16 cellular contexts compared by ENCODE assay signal in the genomic region with DNA sequence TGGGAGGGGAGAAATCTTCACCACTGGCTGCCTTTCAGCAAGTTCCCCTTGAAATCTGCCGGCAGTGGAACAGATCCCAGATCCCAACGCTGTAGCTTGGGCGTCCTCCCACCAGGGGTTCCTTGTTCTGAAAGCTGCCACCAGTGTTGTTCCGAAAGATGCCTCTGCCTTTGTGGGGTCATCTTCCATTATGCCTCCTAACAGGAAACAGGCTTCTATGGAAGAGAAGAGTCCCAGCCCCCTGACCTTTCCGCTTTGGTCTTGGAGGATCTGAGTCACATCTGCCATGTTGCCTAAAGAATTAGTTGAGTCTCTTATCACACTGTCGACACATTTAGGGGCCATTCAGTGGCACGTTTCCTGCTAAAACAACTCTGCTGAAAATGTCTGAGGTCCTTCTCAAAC. TPM values are rescaled to one million over a fixed set of nuclear protein-coding genes. Genes with fewer than 3 reads are reported as not detected.
"Had no signal": no experiment of that assay in that cellular context is flagged by ENCODE, and none has a peak within 500 bp of the region (broad histone marks: within the 10 kb centered on the region; RNA-seq: fewer than 3 reads in every experiment).

No MANE protein-coding gene starts in this region.

- H3K27ac ChIP-seq: brain microvascular endothelial cell, gastroesophageal sphincter, psoas muscle, right lobe of liver, SJCRH30, thyroid gland, VCaP had no signal

- H3K4me1 ChIP-seq: psoas muscle, thyroid gland had no signal

- H3K27ac Mint-ChIP-seq: activated naive CD8-positive, alpha-beta T cell treated with anti-CD3 and anti-CD28 coated beads, Interleukin-2, amount 10 ng/mL, durations not matched to agents 7 days and 5 days; activated T-helper 1 cell treated with anti-CD3 and anti-CD28 coated beads, Interleukin-12 subunit alpha, Interleukin-12 subunit beta, Interleukin-2, Interleukin-4 antibody, amounts not matched to agents 30 ng/mL and 10 ng/mL and 1 ng/mL, durations not matched to agents 14 hours and 24 hours and 36 hours; dendritic cell treated with granulocyte-macrophage colony-stimulating factor and Interleukin-4, amounts not matched to agents 40 ng/mL and 50 ng/mL, for 4 days; natural killer cell had no signal

- H3K27me3 ChIP-seq: brain microvascular endothelial cell, gastroesophageal sphincter, right lobe of liver, thyroid gland had no signal

- H3K9me3 ChIP-seq: gastroesophageal sphincter, psoas muscle, right lobe of liver, SJCRH30, thyroid gland had no signal

- H3K36me3 ChIP-seq: SJCRH30 had no signal

- ATAC-seq: gastroesophageal sphincter, left lobe of liver, natural killer cell, psoas muscle, right lobe of liver had no signal

- DNase-seq: activated CD8-positive, alpha-beta memory T cell treated with anti-CD3 and anti-CD28 coated beads for 24 hours; activated naive CD8-positive, alpha-beta T cell treated with anti-CD3 and anti-CD28 coated beads, Interleukin-2, amount 10 ng/mL, durations not matched to agents 7 days and 5 days; brain microvascular endothelial cell; cerebellar nuclear complex; erythroblast; natural killer cell; psoas muscle; right lobe of liver; SJCRH30; T-helper 2 cell; thyroid gland had no signal

- H3K4me3 ChIP-seq: gastroesophageal sphincter, psoas muscle, right lobe of liver, SJCRH30, thyroid gland had no signal

- H3K27me3 Mint-ChIP-seq: dendritic cell treated with granulocyte-macrophage colony-stimulating factor and Interleukin-4, amounts not matched to agents 40 ng/mL and 50 ng/mL, for 4 days had no signal

- H3K9me3 Mint-ChIP-seq: activated naive CD8-positive, alpha-beta T cell treated with anti-CD3 and anti-CD28 coated beads, Interleukin-2, amount 10 ng/mL, durations not matched to agents 7 days and 5 days; activated T-helper 1 cell treated with anti-CD3 and anti-CD28 coated beads, Interleukin-12 subunit alpha, Interleukin-12 subunit beta, Interleukin-2, Interleukin-4 antibody, amounts not matched to agents 30 ng/mL and 10 ng/mL and 1 ng/mL, durations not matched to agents 14 hours and 24 hours and 36 hours; dendritic cell treated with granulocyte-macrophage colony-stimulating factor and Interleukin-4, amounts not matched to agents 40 ng/mL and 50 ng/mL, for 4 days; natural killer cell had no signal

- H3K4me3 Mint-ChIP-seq: activated naive CD8-positive, alpha-beta T cell treated with anti-CD3 and anti-CD28 coated beads, Interleukin-2, amount 10 ng/mL, durations not matched to agents 7 days and 5 days; activated T-helper 1 cell treated with anti-CD3 and anti-CD28 coated beads, Interleukin-12 subunit alpha, Interleukin-12 subunit beta, Interleukin-2, Interleukin-4 antibody, amounts not matched to agents 30 ng/mL and 10 ng/mL and 1 ng/mL, durations not matched to agents 14 hours and 24 hours and 36 hours; dendritic cell treated with granulocyte-macrophage colony-stimulating factor and Interleukin-4, amounts not matched to agents 40 ng/mL and 50 ng/mL, for 4 days; natural killer cell had no signal

- H3K36me3 Mint-ChIP-seq: activated naive CD8-positive, alpha-beta T cell treated with anti-CD3 and anti-CD28 coated beads, Interleukin-2, amount 10 ng/mL, durations not matched to agents 7 days and 5 days; natural killer cell had no signal

RNA-seq across cellular contexts. Expression of a gene that starts 57.5 kb away (rescaled TPM):
- total RNA-seq: SJCRH30 had no signal
